ENCODE assay signal across 8 cellular contexts in the genomic region with DNA sequence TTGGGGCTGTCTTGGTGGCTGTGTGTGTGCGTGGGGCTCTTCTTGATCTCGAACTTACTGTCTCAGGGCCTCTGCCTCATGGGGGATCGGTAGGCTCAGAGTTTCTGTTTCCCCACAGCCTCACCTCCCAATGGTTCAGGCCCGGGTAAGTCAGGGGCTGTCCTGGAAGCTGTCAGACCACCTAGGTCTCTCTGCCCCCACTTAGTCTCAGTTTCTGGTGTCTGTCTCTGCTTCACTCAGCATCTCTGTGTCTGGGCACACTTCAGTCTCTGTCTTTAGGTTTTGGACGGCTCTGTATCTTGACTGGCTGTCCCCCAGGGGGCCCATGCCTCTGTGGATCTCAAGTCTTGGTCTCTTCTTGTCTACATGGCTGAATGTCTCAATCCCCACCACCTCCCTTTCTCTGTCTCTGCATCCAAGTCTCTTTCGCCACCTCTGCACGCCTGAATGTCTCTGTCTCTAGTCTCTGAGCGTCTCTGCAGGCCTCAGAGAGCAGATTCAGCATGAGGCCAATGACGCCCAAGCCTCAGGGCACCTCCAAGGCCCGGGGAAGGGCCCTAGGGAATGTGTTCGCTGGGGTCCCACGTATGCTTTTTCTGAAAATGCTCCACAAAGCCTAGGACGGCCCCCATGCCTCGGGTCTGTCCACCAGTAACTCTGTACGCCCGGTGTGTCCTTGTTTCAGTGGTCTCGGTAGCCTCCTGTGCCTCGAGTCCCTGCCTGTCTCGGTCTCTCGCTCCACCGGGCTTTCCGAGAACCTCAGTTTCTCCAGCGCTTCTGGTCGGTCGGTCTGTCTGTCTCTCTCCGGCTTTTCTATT. TPM values are rescaled to one million over a fixed set of nuclear protein-coding genes. Genes with fewer than 3 reads are reported as not detected.
A peak's percentile ranks its signal among the peaks of the same experiment; 100 is the strongest.
DNase-seq lines count a peak whose midpoint lies in the region; ATAC-seq and TF ChIP-seq lines count a peak whose summit lies in the region.

No MANE protein-coding gene starts in this region.

- H3K4me3 Mint-ChIP-seq in MCF 10A (ENCODE audit: unreplicated experiment): peak overlapping the region; percentile 89

- peak overlapping the region; percentile 4 to 30 for H3K18ac ChIP-seq in mesenchymal stem cell (ENCODE audit: low read depth in 1 of 2, low read length in 2 of 2)

- H2AFZ ChIP-seq in mesenchymal stem cell (ENCODE audit: low read depth, low read length): peak overlapping the region; percentile 47

- H3K9me3 Mint-ChIP-seq in MCF 10A (ENCODE audit: unreplicated experiment): no peaks in the 10 kb centered on the region

- H2BK12ac ChIP-seq in mesenchymal stem cell (ENCODE audit: low read length in 2 of 2): peak overlapping the region; percentile 29 to 49

- H3K4me1 Mint-ChIP-seq in MCF 10A (ENCODE audit: insufficient read depth, unreplicated experiment): peaks cover 48% of the 10 kb centered on the region

- H2BK120ac ChIP-seq in mesenchymal stem cell (ENCODE audit: low read depth, low read length): peak overlapping the region; percentile 66

- WGBS in mesenchymal stem cell: 2% methylated on average over 25 of the region's 26 CpGs

- no peak overlapping the region for H2BK15ac ChIP-seq in mesenchymal stem cell (ENCODE audit: low read depth, poor library complexity, severe bottlenecking)

- H3K14ac ChIP-seq in mesenchymal stem cell (ENCODE audit: low read length in 2 of 2): peak overlapping the region in 1 of 2 experiments; percentile 96

- peak; percentile 34 for DNase-seq in EL
- DNase-seq in MG63: no peak
- DNase-seq in MCF 10A (ENCODE audit: unreplicated experiment): peak; percentile 26
- peak; percentile 62 for DNase-seq in mesenchymal stem cell
- DNase-seq in uterus: no peak
- no peak for DNase-seq in NCI-H2171 (lab: John Stamatoyannopoulos, UW)
- DNase-seq in left colon: no peak
- no peak for DNase-seq in COLO829 (ENCODE audit: low spot score)

- peak overlapping the region; percentile 47 for H2AK5ac ChIP-seq in mesenchymal stem cell (ENCODE audit: low read length, severe bottlenecking)

- H2BK5ac ChIP-seq in mesenchymal stem cell (ENCODE audit: low read depth, low read length, poor library complexity, severe bottlenecking): peak overlapping the region; percentile 3

- no peak for ATAC-seq in left colon

- POLR2A ChIA-PET in MCF 10A (lab: Yijun Ruan, JAX): interaction anchor here (1.0 kb wide), 1 partner anchor 196 kb away, joined by 3 read pairs; a partner anchor contains a TSS

- H3K27me3 Mint-ChIP-seq in MCF 10A (ENCODE audit: insufficient read depth, unreplicated experiment): no peaks in the 10 kb centered on the region

- peak overlapping the region in 1 of 2 experiments; percentile 81 for H3K4ac ChIP-seq in mesenchymal stem cell (ENCODE audit: low read depth in 1 of 2, low read length in 2 of 2)

- H3K27me3 ChIP-seq in MG63 (no peaks in the 10 kb centered on the region), mesenchymal stem cell (ENCODE audit: control insufficient read depth in 1 of 2, insufficient read depth in 1 of 2, low read length in 2 of 2) (no peaks in the 10 kb centered on the region), uterus (no peaks in the 10 kb centered on the region)

- TSS peak; percentile 58 for BruUV-seq in MCF 10A (replicated peaks; lab: Mats Ljungman, UMichigan)

- intact Hi-C loops in MCF 10A (cut with micrococcal nuclease) (no loop called here), uterus (cut with DNase I; ENCODE audit: low total_unique reads) (no loop called here), left colon (cut with DNase I, micrococcal nuclease) (no loop called here)

- peaks cover 45% of the 10 kb centered on the region for H3K4me1 ChIP-seq in mesenchymal stem cell (ENCODE audit: control insufficient read depth, insufficient read depth, low read depth, low read length)
- peaks cover 8 to 33% of the 10 kb centered on the region in 2 donors for H3K4me1 ChIP-seq in uterus

- peak overlapping the region; percentile 93 for H3K9ac ChIP-seq in mesenchymal stem cell (ENCODE audit: low read length)

- H3K9me3 ChIP-seq in MG63 (no peaks in the 10 kb centered on the region), mesenchymal stem cell (ENCODE audit: control insufficient read depth, low read length) (no peaks in the 10 kb centered on the region), uterus (no peaks in the 10 kb centered on the region)

- H3K36me3 Mint-ChIP-seq in MCF 10A (ENCODE audit: insufficient read depth, unreplicated experiment): peaks cover 4% of the 10 kb centered on the region

- peak overlapping the region; percentile 57 for H3K27ac ChIP-seq in mesenchymal stem cell (ENCODE audit: low read length, poor library complexity, severe bottlenecking)
- H3K27ac ChIP-seq in uterus: peak overlapping the region; percentile 94 to 97

- peaks cover 8% of the 10 kb centered on the region for H3K36me3 ChIP-seq in MG63
- peaks cover 0 to 6% of the 10 kb centered on the region in 2 experiments for H3K36me3 ChIP-seq in mesenchymal stem cell (ENCODE audit: control insufficient read depth in 1 of 2, insufficient read depth in 2 of 2, low read depth in 1 of 2, low read length in 2 of 2)
- no peaks in the 10 kb centered on the region for H3K36me3 ChIP-seq in uterus

- CTCF ChIA-PET in MCF 10A (lab: Yijun Ruan, JAX): interaction anchor here (0.6 to 5.3 kb wide), 4 partner anchors 12 to 1926 kb away, joined by 3 to 63 read pairs (median 5); a partner anchor contains a TSS

- H4K8ac ChIP-seq in mesenchymal stem cell (ENCODE audit: low read length): peak overlapping the region; percentile 67

- H3K27ac Mint-ChIP-seq in MCF 10A (ENCODE audit: low read depth, unreplicated experiment): peak overlapping the region; percentile 95

- peak overlapping the region; percentile 85 for H3K4me2 ChIP-seq in mesenchymal stem cell (ENCODE audit: low read length, poor library complexity, severe bottlenecking)

- no peaks in the 10 kb centered on the region for H3K79me1 ChIP-seq in mesenchymal stem cell (replicated peaks; ENCODE audit: low read length, poor library complexity, severe bottlenecking)

- H3K23ac ChIP-seq in mesenchymal stem cell (ENCODE audit: low read length in 2 of 2): peak overlapping the region in 1 of 2 experiments; percentile 98

- no peak for TF ChIP-seq POLR2A in uterus (IDR thresholded peaks at IDR 0.05)

- no peak for TF ChIP-seq CTCF in MCF 10A (IDR thresholded peaks at IDR 0.05; ENCODE audit: unreplicated experiment)
- no peak for TF ChIP-seq CTCF in uterus (IDR thresholded peaks at IDR 0.05)

- peak overlapping the region; percentile 19 for H4K91ac ChIP-seq in mesenchymal stem cell (ENCODE audit: low read length)

- H3K4me3 ChIP-seq in MG63: peak overlapping the region; percentile 61
- H3K4me3 ChIP-seq in mesenchymal stem cell (ENCODE audit: insufficient read depth in 1 of 2, low read depth in 1 of 2, low read length in 2 of 2): peak overlapping the region; percentile 76 to 94
- H3K4me3 ChIP-seq in uterus: peak overlapping the region; percentile 56 to 70

RNA-seq across cellular contexts. Expression of a gene that starts 0.8 kb away (rescaled TPM):
- 13.7 and 26.0 TPM in 2 replicates for total RNA-seq in MG63 (2014; rRNA removed; shearing (Covaris generic); ENCODE audit: low replicate concordance)
- total RNA-seq in MCF 10A (2022) (13.5 and 18.8 TPM in 2 replicates), uterus (10 to 100 TPM; 21.0 to 97.5 (median 42.1) TPM), left colon (1 to 10 TPM; 2.5 to 6.8 TPM)
- 54.7 TPM for polyA plus RNA-seq in mesenchymal stem cell (2013, experiment 1 of 2)
- 53.0 TPM for polyA plus RNA-seq in mesenchymal stem cell (2013, experiment 2 of 2)

RNA-seq across cellular contexts. Expression of a gene that starts 8.0 kb away (rescaled TPM):
- 101 and 200 TPM in 2 replicates for total RNA-seq in MG63 (2014; rRNA removed; shearing (Covaris generic); ENCODE audit: low replicate concordance)
- total RNA-seq in MCF 10A (2022): 66.5 and 70.3 TPM in 2 replicates
- polyA plus RNA-seq in mesenchymal stem cell (2013, experiment 1 of 2): 60.0 TPM
- 63.6 TPM for polyA plus RNA-seq in mesenchymal stem cell (2013, experiment 2 of 2)
- 10 to 100 TPM in 3 of 4 donors, 1 to 10 TPM in 1; 8.2 to 60.3 (median 36.9) TPM for total RNA-seq in uterus
- total RNA-seq in left colon: 10 to 100 TPM; 16.4 to 17.3 TPM

RNA-seq across cellular contexts. Expression of a gene that starts 14.7 kb away (rescaled TPM):
- 91.1 and 159 TPM in 2 replicates for total RNA-seq in MG63 (2014; rRNA removed; shearing (Covaris generic); ENCODE audit: low replicate concordance)
- total RNA-seq in MCF 10A (2022) (55.6 and 61.7 TPM in 2 replicates), uterus (100 to 1,000 TPM in 1 of 4 donors, 10 to 100 TPM in 3; 22.6 to 102 (median 45.4) TPM), left colon (10 to 100 TPM; 27.5 to 34.8 TPM)
- polyA plus RNA-seq in mesenchymal stem cell (2013, experiment 1 of 2): 34.6 TPM
- 33.6 TPM for polyA plus RNA-seq in mesenchymal stem cell (2013, experiment 2 of 2)

RNA-seq across cellular contexts. Expression of a gene that starts 42.1 kb away (rescaled TPM):
- total RNA-seq in MG63 (2014; rRNA removed; shearing (Covaris generic); ENCODE audit: low replicate concordance): not detected in 2 replicates
- total RNA-seq in MCF 10A (2022) (0.14 TPM in 1 of 2 replicates, not detected in the other), uterus (not detected), left colon (not detected)
- polyA plus RNA-seq in mesenchymal stem cell (2013, experiment 1 of 2): not detected
- 0.01 TPM for polyA plus RNA-seq in mesenchymal stem cell (2013, experiment 2 of 2)

RNA-seq across cellular contexts. Expression of a gene that starts 57.6 kb away (rescaled TPM):
- 12.4 and 19.2 TPM in 2 replicates for total RNA-seq in MG63 (2014; rRNA removed; shearing (Covaris generic); ENCODE audit: low replicate concordance)
- 4.7 and 5.9 TPM in 2 replicates for total RNA-seq in MCF 10A (2022)
- polyA plus RNA-seq in mesenchymal stem cell (2013, experiment 1 of 2): 9.4 TPM
- 9.0 TPM for polyA plus RNA-seq in mesenchymal stem cell (2013, experiment 2 of 2)
- total RNA-seq in uterus: 10 to 100 TPM; 20.2 to 79.4 (median 46.8) TPM
- 10 to 100 TPM; 21.6 to 25.2 TPM for total RNA-seq in left colon

Comparison
In these comparisons a context has a peak if more than half of its experiments do, and no peak if none do; other contexts are left out.
1. DNase-seq: peak in EL (single experiment), MCF 10A (single experiment) and mesenchymal stem cell (single experiment); none in MG63 (single experiment), uterus (0 of 2), NCI-H2171 (single experiment), left colon (0 of 2) and COLO829 (single experiment).
2. Peak in every context shown above with its lines, with median percentiles within 50 percentile points of each other: H3K4me3 ChIP-seq.